Comparison of ENCODE assay signal across 8 cellular contexts in genomic region chr17:18038861-18039534, GRCh38. TPM values are rescaled to one million over a fixed set of nuclear protein-coding genes. Genes with fewer than 3 reads are reported as not detected.
DNase-seq lines count a peak whose midpoint lies in the region; ATAC-seq, FAIRE-seq and TF ChIP-seq lines count a peak whose summit lies in the region.

Gene ATPAF2, minus strand, starts transcription at chr17:18039168. Its CDS starts 155 bp downstream, at chr17:18039013.
Gene GID4, plus strand, starts transcription at chr17:18039408. Its CDS starts 57 bp downstream, at chr17:18039465.

- intact Hi-C loops in vagina (cut with DNase I), result loop anchor here (5.0 kb wide), 1 partner anchor 357 kb away; the partner anchor contains the start of gene RAI1

- TF ChIP-seq POLR2A in vagina (IDR thresholded peaks at IDR 0.05), result no peak

- peak; percentile 96 for DNase-seq in GM18507 (ENCODE audit: extremely low spot score, insufficient read length, low read depth)
- DNase-seq in NCI-H2029 (lab: John Stamatoyannopoulos, UW), result peak; percentile 94
- DNase-seq in T-helper 9 cell, result peak; percentile 99
- DNase-seq in astrocyte of the cerebellum (ENCODE audit: low read depth), result peak; percentile 96
- peak; percentile 98 for DNase-seq in hepatic stellate cell (ENCODE audit: low spot score)
- DNase-seq in vagina (ENCODE audit: extremely low spot score in 2 of 2), result peak; percentile 99

- peaks cover 14% of the 10 kb centered on the region for H3K4me1 ChIP-seq in rectal smooth muscle tissue (ENCODE audit: control insufficient read depth, insufficient read depth, low read length)
- H3K4me1 ChIP-seq in vagina, result peaks cover 40% of the 10 kb centered on the region

- no peaks in the 10 kb centered on the region for H3K27me3 ChIP-seq in rectal smooth muscle tissue (ENCODE audit: control insufficient read depth, insufficient read depth, low read length)
- H3K27me3 ChIP-seq in vagina, result no peaks in the 10 kb centered on the region

- peak within 1 kb of the TSS; percentile 32 for H3K9ac ChIP-seq in rectal smooth muscle tissue (ENCODE audit: low read length)

- H3K36me3 ChIP-seq in rectal smooth muscle tissue (ENCODE audit: control insufficient read depth, insufficient read depth, low read length) (no peaks in the 10 kb centered on the region), vagina (no peaks in the 10 kb centered on the region)

- TF ChIP-seq CTCF in astrocyte of the cerebellum (IDR thresholded peaks at IDR 0.05; ENCODE audit: low read depth, low read length, missing control alignments) (no peak), vagina (IDR thresholded peaks at IDR 0.05) (no peak)

- FAIRE-seq in GM18507 (lab: Jason Lieb, UNC), result peak; percentile 97

- no peaks in the 10 kb centered on the region for H3K9me3 ChIP-seq in vagina

- H3K27ac ChIP-seq in rectal smooth muscle tissue (ENCODE audit: low read depth, low read length) (peak within 1 kb of the TSS; percentile 78), vagina (peak within 1 kb of the TSS; percentile 88)

- ATAC-seq in HG02973 (IDR thresholded peaks at IDR 0.05; ENCODE audit: unreplicated experiment), result peak; percentile 83

- in situ Hi-C loops in astrocyte of the cerebellum (cut with HindIII; ENCODE audit: low sequenced_read_pairs), result loop anchor here (25.0 kb wide), 1 partner anchor 377 kb away; no protein-coding TSS in a partner anchor

- peak within 1 kb of the TSS; percentile 73 for H3K4me3 ChIP-seq in astrocyte of the cerebellum (ENCODE audit: low read depth, low read length)
- H3K4me3 ChIP-seq in rectal smooth muscle tissue (ENCODE audit: low read length), result peak within 1 kb of the TSS; percentile 93
- peak within 1 kb of the TSS; percentile 87 to 90 for H3K4me3 ChIP-seq in vagina

RNA-seq across cellular contexts. Expression of gene ATPAF2, which starts in this region (rescaled TPM):
- 15.5 TPM for total RNA-seq in vagina

RNA-seq across cellular contexts. Expression of gene GID4, which starts in this region (rescaled TPM):
- 11.3 TPM for total RNA-seq in vagina

Comparison
In these comparisons a context has a peak if more than half of its experiments do, and no peak if none do; other contexts are left out.
1. Peak in every context shown above with its lines: DNase-seq, ATAC-seq, H3K4me3 ChIP-seq and H3K27ac ChIP-seq.